In the genomic region with DNA sequence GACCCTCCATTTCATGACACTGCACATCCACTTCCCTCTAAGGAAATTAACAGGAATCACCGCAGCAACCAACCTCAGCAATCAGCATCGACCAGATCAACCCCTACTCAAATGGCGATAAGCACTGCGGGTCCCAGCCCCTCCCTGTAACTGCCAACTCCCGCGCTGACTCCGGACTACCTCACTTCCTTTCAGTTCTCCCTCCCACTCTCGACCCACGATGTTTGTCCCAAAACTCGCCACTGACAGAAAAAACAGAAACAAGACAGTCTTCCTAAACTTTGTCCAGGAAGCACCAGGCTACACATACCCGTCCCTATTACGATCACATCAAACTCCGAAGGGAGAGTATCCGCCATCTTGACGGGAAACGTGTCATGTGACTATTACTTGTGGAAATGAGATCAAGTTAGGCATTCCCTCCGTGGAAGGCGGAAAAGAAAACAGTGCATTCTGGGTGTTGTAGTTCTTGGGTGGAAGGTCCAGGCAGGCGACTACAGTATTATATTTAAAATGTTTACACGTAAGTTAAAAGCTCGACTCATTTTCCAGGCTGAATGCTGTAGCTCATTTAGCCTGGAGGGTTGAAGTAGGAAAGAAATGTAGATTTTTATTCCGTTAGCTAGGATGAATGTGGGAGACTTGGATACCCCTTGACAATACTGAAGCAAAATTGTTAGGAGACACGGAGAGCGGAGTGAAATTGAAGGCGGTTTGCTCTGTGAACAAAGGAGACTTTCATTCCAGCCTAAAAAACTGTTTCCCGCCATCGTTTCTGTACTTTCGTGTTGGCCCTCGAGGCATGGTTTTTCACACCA, we compare ENCODE assay signal across 1 cellular context.
TF ChIP-seq lines count a peak whose summit lies in the region.

TSS of gene CHM (minus strand) at position 385 of the 818 bp plus-strand sequence. CDS start at position 359, 26 bp downstream.

TF ChIP-seq in K562, 482 proteins besides CTCF, POLR2A, EP300 and RAD21 (continued from another document):
- TF ChIP-seq CHD4 (IDR thresholded peaks at IDR 0.05; ENCODE audit: insufficient read depth, insufficient replicate concordance, low read depth, low read length, poor library complexity, severe bottlenecking), result no peak
- TF ChIP-seq VEZF1 (CRISPR knock-in tag; IDR thresholded peaks at IDR 0.05), result peak; percentile 89
- TF ChIP-seq ZBTB7A (IDR thresholded peaks at IDR 0.05; ENCODE audit: borderline replicate concordance, control insufficient read depth, low read depth, low read length), result peak; percentile 59; the same call in 1 of the 2 replicates
- peak; percentile 57; the same call in 1 of the 2 replicates for TF ChIP-seq CREM (IDR thresholded peaks at IDR 0.05; ENCODE audit: low read depth)
- no peak for TF ChIP-seq SOX6 (IDR thresholded peaks at IDR 0.05)
- peak; percentile 77 for TF ChIP-seq HDAC2 (IDR thresholded peaks at IDR 0.05)
- TF ChIP-seq, protein P1, sequence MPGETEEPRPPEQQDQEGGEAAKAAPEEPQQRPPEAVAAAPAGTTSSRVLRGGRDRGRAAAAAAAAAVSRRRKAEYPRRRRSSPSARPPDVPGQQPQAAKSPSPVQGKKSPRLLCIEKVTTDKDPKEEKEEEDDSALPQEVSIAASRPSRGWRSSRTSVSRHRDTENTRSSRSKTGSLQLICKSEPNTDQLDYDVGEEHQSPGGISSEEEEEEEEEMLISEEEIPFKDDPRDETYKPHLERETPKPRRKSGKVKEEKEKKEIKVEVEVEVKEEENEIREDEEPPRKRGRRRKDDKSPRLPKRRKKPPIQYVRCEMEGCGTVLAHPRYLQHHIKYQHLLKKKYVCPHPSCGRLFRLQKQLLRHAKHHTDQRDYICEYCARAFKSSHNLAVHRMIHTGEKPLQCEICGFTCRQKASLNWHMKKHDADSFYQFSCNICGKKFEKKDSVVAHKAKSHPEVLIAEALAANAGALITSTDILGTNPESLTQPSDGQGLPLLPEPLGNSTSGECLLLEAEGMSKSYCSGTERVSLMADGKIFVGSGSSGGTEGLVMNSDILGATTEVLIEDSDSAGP (CRISPR knock-in tag; IDR thresholded peaks at IDR 0.05), result no peak
- no peak for TF ChIP-seq ZNF354B (CRISPR knock-in tag; IDR thresholded peaks at IDR 0.05)
- peak; percentile 81 for TF ChIP-seq CBFA2T3 (IDR thresholded peaks at IDR 0.05)
- no peak for TF ChIP-seq SREBF2 (CRISPR knock-in tag; IDR thresholded peaks at IDR 0.05)
- no peak for TF ChIP-seq THAP12 (CRISPR knock-in tag; IDR thresholded peaks at IDR 0.05)
- TF ChIP-seq ZNF766 (CRISPR knock-in tag; conservative IDR thresholded peaks at IDR 0.05), result 0 out of 2 replicates have a peak, but pooled peaks have one; percentile 8
- peak; percentile 62; the same call in 1 of the 2 replicates for TF ChIP-seq POLR2AphosphoS5 (IDR thresholded peaks at IDR 0.05; ENCODE audit: control insufficient read depth, insufficient read depth, low read depth, low read length)
- TF ChIP-seq, protein P2, sequence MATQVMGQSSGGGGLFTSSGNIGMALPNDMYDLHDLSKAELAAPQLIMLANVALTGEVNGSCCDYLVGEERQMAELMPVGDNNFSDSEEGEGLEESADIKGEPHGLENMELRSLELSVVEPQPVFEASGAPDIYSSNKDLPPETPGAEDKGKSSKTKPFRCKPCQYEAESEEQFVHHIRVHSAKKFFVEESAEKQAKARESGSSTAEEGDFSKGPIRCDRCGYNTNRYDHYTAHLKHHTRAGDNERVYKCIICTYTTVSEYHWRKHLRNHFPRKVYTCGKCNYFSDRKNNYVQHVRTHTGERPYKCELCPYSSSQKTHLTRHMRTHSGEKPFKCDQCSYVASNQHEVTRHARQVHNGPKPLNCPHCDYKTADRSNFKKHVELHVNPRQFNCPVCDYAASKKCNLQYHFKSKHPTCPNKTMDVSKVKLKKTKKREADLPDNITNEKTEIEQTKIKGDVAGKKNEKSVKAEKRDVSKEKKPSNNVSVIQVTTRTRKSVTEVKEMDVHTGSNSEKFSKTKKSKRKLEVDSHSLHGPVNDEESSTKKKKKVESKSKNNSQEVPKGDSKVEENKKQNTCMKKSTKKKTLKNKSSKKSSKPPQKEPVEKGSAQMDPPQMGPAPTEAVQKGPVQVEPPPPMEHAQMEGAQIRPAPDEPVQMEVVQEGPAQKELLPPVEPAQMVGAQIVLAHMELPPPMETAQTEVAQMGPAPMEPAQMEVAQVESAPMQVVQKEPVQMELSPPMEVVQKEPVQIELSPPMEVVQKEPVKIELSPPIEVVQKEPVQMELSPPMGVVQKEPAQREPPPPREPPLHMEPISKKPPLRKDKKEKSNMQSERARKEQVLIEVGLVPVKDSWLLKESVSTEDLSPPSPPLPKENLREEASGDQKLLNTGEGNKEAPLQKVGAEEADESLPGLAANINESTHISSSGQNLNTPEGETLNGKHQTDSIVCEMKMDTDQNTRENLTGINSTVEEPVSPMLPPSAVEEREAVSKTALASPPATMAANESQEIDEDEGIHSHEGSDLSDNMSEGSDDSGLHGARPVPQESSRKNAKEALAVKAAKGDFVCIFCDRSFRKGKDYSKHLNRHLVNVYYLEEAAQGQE (CRISPR knock-in tag; IDR thresholded peaks at IDR 0.05; ENCODE audit: low read depth), result no peak
- peak; percentile 88 for TF ChIP-seq GABPA (tag; conservative IDR thresholded peaks at IDR 0.05; ENCODE audit: low read depth)
